8 cellular contexts compared by ENCODE assay signal in genomic region chr6:108492131-108492766, GRCh38.
DNase-seq lines count a peak whose midpoint lies in the region; ATAC-seq, FAIRE-seq and TF ChIP-seq lines count a peak whose summit lies in the region.

No MANE protein-coding gene starts in this region.

- no peak overlapping the region for H3K4me3 Mint-ChIP-seq in brain
- no peak overlapping the region for H3K4me3 Mint-ChIP-seq in activated T-cell treated with anti-CD3 and anti-CD28 coated beads, Interleukin-2, amount 50 U/mL, for 24 hours

- TF ChIP-seq EP300 in HepG2 (IDR thresholded peaks at IDR 0.05; ENCODE audit: low read depth in 2 of 2, low read length in 2 of 2), result no peak
- TF ChIP-seq EP300 in HepG2 (CRISPR knock-in tag; IDR thresholded peaks at IDR 0.05; ENCODE audit: borderline replicate concordance), result no peak

- H3K36me3 ChIP-seq in GM06990 (ENCODE audit: control insufficient read depth, insufficient read depth, low read length) (no peaks in the 10 kb centered on the region), HepG2 (replicated peaks in 1 of 2; ENCODE audit: control insufficient read depth in 1 of 2, insufficient read depth in 2 of 2, low read length in 2 of 2) (no peaks in the 10 kb centered on the region)

- intact Hi-C loops in HepG2 (cut with micrococcal nuclease; ENCODE audit: unreplicated experiment), result loop anchor here (1.0 to 10.0 kb wide), 3 partner anchors 317 to 517 kb away; no protein-coding TSS in a partner anchor

- H3K9me3 ChIP-seq in HepG2 (ENCODE audit: low read length), result no peaks in the 10 kb centered on the region

- TF ChIP-seq RAD21 in HepG2 (CRISPR knock-in tag; IDR thresholded peaks at IDR 0.05), result no peak

- H3K27ac Mint-ChIP-seq in brain, result peak overlapping the region in 1 of 5 experiments; percentile 32
- H3K27ac Mint-ChIP-seq in activated T-cell treated with anti-CD3 and anti-CD28 coated beads, Interleukin-2, amount 50 U/mL, for 24 hours, result no peak overlapping the region

- POLR2A ChIA-PET in HepG2 (lab: Yijun Ruan, JAX), result no interaction called here

- no peaks in the 10 kb centered on the region for H3K4me1 ChIP-seq in HepG2 (ENCODE audit: insufficient read depth, low read length)

- H2AFZ ChIP-seq in HepG2 (ENCODE audit: low read length), result no peak overlapping the region

- H3K79me2 ChIP-seq in HepG2 (ENCODE audit: insufficient read depth, low read length), result no peaks in the 10 kb centered on the region

- H3K4me3 ChIP-seq in GM06990 (replicated peaks; ENCODE audit: low read depth, low read length) (no peak overlapping the region), HepG2 (replicated peaks in 1 of 3; ENCODE audit: insufficient read depth in 1 of 3, low read depth in 2 of 3, low read length in 3 of 3) (no peak overlapping the region)

- no peak overlapping the region for H3K27ac ChIP-seq in HepG2 (ENCODE audit: extremely low read length, insufficient read depth, low read length)

- peak; percentile 58 for TF ChIP-seq CTCF in GM06990 (IDR thresholded peaks at IDR 0.05; ENCODE audit: insufficient read depth, low read length, poor library complexity, severe bottlenecking)
- TF ChIP-seq CTCF in brain (conservative IDR thresholded peaks at IDR 0.05), result peak; percentile 70 to 79
- TF ChIP-seq CTCF in HepG2 (CRISPR knock-in tag; IDR thresholded peaks at IDR 0.05), result peak; percentile 66

- FAIRE-seq in A204.1 (lab: Jason Lieb, UNC) (peak; percentile 93), HepG2 (lab: Jason Lieb, UNC) (peak; percentile 71)

- TF ChIP-seq POLR2A in HepG2 (IDR thresholded peaks at IDR 0.05; ENCODE audit: insufficient read depth in 1 of 2, low read depth in 2 of 2, low read length in 2 of 2), result no peak

- in situ Hi-C loops in HepG2 (cut with HindIII; ENCODE audit: extremely low pct_ligation_motif_present, low pct_unique_long_range_greater_than_20kb), result loop anchor here (5.0 kb wide), 1 partner anchor 380 kb away; no protein-coding TSS in a partner anchor

- H3K27me3 ChIP-seq in GM06990 (replicated peaks; ENCODE audit: control insufficient read depth, insufficient read depth, low read length), result no peaks in the 10 kb centered on the region
- H3K27me3 ChIP-seq in HepG2 (ENCODE audit: control insufficient read depth in 1 of 2, insufficient read depth in 2 of 2, low read length in 2 of 2), result no peaks in the 10 kb centered on the region; a peak in 1 of 5 replicates

- no peak overlapping the region for H3K9ac ChIP-seq in HepG2 (ENCODE audit: insufficient read depth, low read depth, low read length)

- no peaks in the 10 kb centered on the region for H4K20me1 ChIP-seq in HepG2 (ENCODE audit: insufficient read depth, low read length)

- CTCF ChIA-PET in HepG2 (lab: Yijun Ruan, JAX; ENCODE audit: low intra/inter-chr PET ratio, low total read pairs), result interaction anchor here (1.2 to 3.0 kb wide), 2 partner anchors 316 to 379 kb away, joined by 3 to 15 read pairs; no protein-coding TSS in a partner anchor

- no peaks in the 10 kb centered on the region for H3K9me3 Mint-ChIP-seq in brain
- H3K9me3 Mint-ChIP-seq in activated T-cell treated with anti-CD3 and anti-CD28 coated beads, Interleukin-2, amount 50 U/mL, for 24 hours, result no peaks in the 10 kb centered on the region

- no TSS peak for BruUV-seq in HepG2 (replicated peaks; lab: Mats Ljungman, UMichigan)

- peaks cover 10% of the 10 kb centered on the region for H3K4me1 Mint-ChIP-seq in brain
- H3K4me1 Mint-ChIP-seq in activated T-cell treated with anti-CD3 and anti-CD28 coated beads, Interleukin-2, amount 50 U/mL, for 24 hours (ENCODE audit: low read depth), result peaks cover 3% of the 10 kb centered on the region

- no peak overlapping the region for H3K4me2 ChIP-seq in HepG2 (ENCODE audit: low read depth, low read length)

- ATAC-seq in HepG2 (peak; percentile 36; the same call in 2 of the 3 replicates), HG03460 (IDR thresholded peaks at IDR 0.05; ENCODE audit: unreplicated experiment) (no peak)

- H3K36me3 Mint-ChIP-seq in brain, result no peaks in the 10 kb centered on the region
- no peaks in the 10 kb centered on the region for H3K36me3 Mint-ChIP-seq in activated T-cell treated with anti-CD3 and anti-CD28 coated beads, Interleukin-2, amount 50 U/mL, for 24 hours (ENCODE audit: low read depth)

- DNase-seq in GM06990 (ENCODE audit: extremely low read depth, insufficient read length), result peak; percentile 10
- peak; percentile 52 for DNase-seq in NCI-H2196 (lab: John Stamatoyannopoulos, UW; ENCODE audit: unreplicated experiment)
- peak; percentile 25 for DNase-seq in HepG2 (ENCODE audit: low spot score)
- DNase-seq in HuH-7.5 (ENCODE audit: low spot score), result no peak
- DNase-seq in activated T-cell treated with anti-CD3 and anti-CD28 coated beads, Interleukin-2, amount 50 U/mL, for 24 hours, result no peak

- H3K27me3 Mint-ChIP-seq in brain, result peaks cover 3% of the 10 kb centered on the region
- H3K27me3 Mint-ChIP-seq in activated T-cell treated with anti-CD3 and anti-CD28 coated beads, Interleukin-2, amount 50 U/mL, for 24 hours, result no peaks in the 10 kb centered on the region

TF ChIP-seq in HepG2, 621 proteins besides CTCF, POLR2A, EP300 and RAD21:
- TF ChIP-seq UBTF (CRISPR knock-in tag; IDR thresholded peaks at IDR 0.05), result no peak
- no peak for TF ChIP-seq GTF2F1 (IDR thresholded peaks at IDR 0.05; ENCODE audit: low read length)
- TF ChIP-seq EEA1 (CRISPR knock-in tag; IDR thresholded peaks at IDR 0.05; ENCODE audit: borderline replicate concordance), result no peak
- no peak for TF ChIP-seq ZNF557 (CRISPR knock-in tag; IDR thresholded peaks at IDR 0.05)
- TF ChIP-seq, protein P1, sequence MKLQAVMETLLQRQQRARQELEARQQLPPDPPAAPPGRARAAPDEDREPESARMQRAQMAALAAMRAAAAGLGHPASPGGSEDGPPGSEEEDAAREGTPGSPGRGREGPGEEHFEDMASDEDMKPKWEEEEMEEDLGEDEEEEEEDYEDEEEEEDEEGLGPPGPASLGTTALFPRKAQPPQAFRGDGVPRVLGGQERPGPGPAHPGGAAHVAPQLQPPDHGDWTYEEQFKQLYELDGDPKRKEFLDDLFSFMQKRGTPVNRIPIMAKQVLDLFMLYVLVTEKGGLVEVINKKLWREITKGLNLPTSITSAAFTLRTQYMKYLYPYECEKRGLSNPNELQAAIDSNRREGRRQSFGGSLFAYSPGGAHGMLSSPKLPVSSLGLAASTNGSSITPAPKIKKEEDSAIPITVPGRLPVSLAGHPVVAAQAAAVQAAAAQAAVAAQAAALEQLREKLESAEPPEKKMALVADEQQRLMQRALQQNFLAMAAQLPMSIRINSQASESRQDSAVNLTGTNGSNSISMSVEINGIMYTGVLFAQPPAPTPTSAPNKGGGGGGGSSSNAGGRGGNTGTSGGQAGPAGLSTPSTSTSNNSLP (IDR thresholded peaks at IDR 0.05; ENCODE audit: low read depth, low read length), result peak; percentile 59; the same call in 1 of the 2 replicates
- TF ChIP-seq SMC3 (IDR thresholded peaks at IDR 0.05; ENCODE audit: low read length), result peak; percentile 27; the same call in 1 of the 2 replicates
- TF ChIP-seq STAG1 (CRISPR knock-in tag; IDR thresholded peaks at IDR 0.05), result peak; percentile 82
- no peak for TF ChIP-seq FOXA1 (IDR thresholded peaks at IDR 0.05)
- no peak for TF ChIP-seq FOXA1 (CRISPR knock-in tag; IDR thresholded peaks at IDR 0.05)
- no peak for TF ChIP-seq KDM5A (IDR thresholded peaks at IDR 0.05; ENCODE audit: borderline replicate concordance, low read length)
- no peak for TF ChIP-seq ZNF615 (CRISPR knock-in tag; IDR thresholded peaks at IDR 0.05; ENCODE audit: borderline replicate concordance)

Comparison
In these comparisons a context has a peak if more than half of its experiments do, and no peak if none do; other contexts are left out.
1. DNase-seq: peak in GM06990 (single experiment), NCI-H2196 (single experiment) and HepG2 (single experiment); none in HuH-7.5 (single experiment) and activated T-cell treated with anti-CD3 and anti-CD28 coated beads, Interleukin-2, amount 50 U/mL, for 24 hours (single experiment).
2. Peak in every context shown above with its lines, with median percentiles within 50 percentile points of each other: CTCF ChIP-seq.